ENCODE assay signal across 10 cellular contexts in genomic region chr2:68643874-68644485, GRCh38. TPM values are rescaled to one million over a fixed set of nuclear protein-coding genes. Genes with fewer than 3 reads are reported as not detected.
DNase-seq lines count a peak whose midpoint lies in the region; ATAC-seq and TF ChIP-seq lines count a peak whose summit lies in the region.
"Had no signal": no experiment of that assay in that cellular context is flagged by ENCODE, and none has a peak within 500 bp of the region (broad histone marks: within the 10 kb centered on the region; RNA-seq: fewer than 3 reads in every experiment).

No MANE protein-coding gene starts in this region.

- peak overlapping the region; percentile 81 for H3K4me3 ChIP-seq in H7 (ENCODE audit: insufficient read depth, low read depth, low read length)
- peak overlapping the region; percentile 52 for H3K4me3 ChIP-seq in WI38 (ENCODE audit: low read depth, low read length)
- peak overlapping the region; percentile 26 to 58 for H3K4me3 ChIP-seq in gastroesophageal sphincter
- H3K4me3 ChIP-seq in rectal smooth muscle tissue (ENCODE audit: low read length), result peak overlapping the region; percentile 48

- TF ChIP-seq CTCF in WI38 (IDR thresholded peaks at IDR 0.05; ENCODE audit: low read depth, low read length) (no peak), gastroesophageal sphincter (IDR thresholded peaks at IDR 0.05) (no peak), foreskin keratinocyte (conservative IDR thresholded peaks at IDR 0.05) (no peak)

- H3K27me3 ChIP-seq in H7 (ENCODE audit: control insufficient read depth, insufficient read depth, low read length), result peaks cover 32% of the 10 kb centered on the region
- peaks cover 90% of the 10 kb centered on the region for H3K27me3 ChIP-seq in gastroesophageal sphincter
- H3K27me3 ChIP-seq in rectal smooth muscle tissue (ENCODE audit: control insufficient read depth, insufficient read depth, low read length), result peaks cover 19% of the 10 kb centered on the region
- peaks cover 83% of the 10 kb centered on the region for H3K27me3 ChIP-seq in foreskin keratinocyte

- H3K4me1 ChIP-seq in gastroesophageal sphincter, result peaks cover 0 to 18% (median 11%) of the 10 kb centered on the region in 3 donors
- no peaks in the 10 kb centered on the region for H3K4me1 ChIP-seq in rectal smooth muscle tissue (ENCODE audit: control insufficient read depth, insufficient read depth, low read length)
- H3K4me1 ChIP-seq in foreskin keratinocyte, result no peaks in the 10 kb centered on the region

- H3K36me3 ChIP-seq in H7 (replicated peaks; ENCODE audit: control insufficient read depth, insufficient read depth, low read length) (no peaks in the 10 kb centered on the region), gastroesophageal sphincter (no peaks in the 10 kb centered on the region), rectal smooth muscle tissue (ENCODE audit: control insufficient read depth, insufficient read depth, low read length) (no peaks in the 10 kb centered on the region)

- peaks cover 0 to 8% (median 0%) of the 10 kb centered on the region in 3 donors for H3K9me3 ChIP-seq in gastroesophageal sphincter

- TF ChIP-seq POLR2A in gastroesophageal sphincter (IDR thresholded peaks at IDR 0.05), result no peak

- ATAC-seq in gastroesophageal sphincter, result no peak
- ATAC-seq in foreskin keratinocyte, result no peak
- no peak for ATAC-seq in HG03196 (IDR thresholded peaks at IDR 0.05; ENCODE audit: unreplicated experiment)
- no peak for ATAC-seq in GM21381 (IDR thresholded peaks at IDR 0.05; ENCODE audit: unreplicated experiment)
- ATAC-seq in GM21825 (IDR thresholded peaks at IDR 0.05; ENCODE audit: unreplicated experiment), result no peak

- 18 to 20% methylated on average over 6 to 10 of the region's 17 CpGs for WGBS in gastroesophageal sphincter (ENCODE audit: low coverage in 1 of 2), 2 donors

- H3K27ac ChIP-seq in gastroesophageal sphincter, result no peak overlapping the region
- no peak overlapping the region for H3K27ac ChIP-seq in rectal smooth muscle tissue (ENCODE audit: low read depth, low read length)
- H3K27ac ChIP-seq in foreskin keratinocyte, result no peak overlapping the region

- DNase-seq in H7, result peak; percentile 41
- no peak for DNase-seq in foreskin keratinocyte
- DNase-seq: NCI-H187; stimulated activated CD4-positive, alpha-beta T cell treated with anti-CD3 and anti-CD28 coated beads, Interleukin-4, amount 100 ng/mL, for 24 hours had no signal

- TF ChIP-seq EP300 in gastroesophageal sphincter (IDR thresholded peaks at IDR 0.05), result no peak

- H3K9ac ChIP-seq in rectal smooth muscle tissue (ENCODE audit: low read length), result no peak overlapping the region

RNA-seq across cellular contexts. Expression of gene PROKR1, which starts 0.6 kb away (rescaled TPM):
- total RNA-seq in H7 (2014; rRNA removed; shearing (Covaris generic)), result 2.8 and 3.7 TPM in 2 replicates
- under 1 TPM in 2 of 4 donors, not detected in 2; 0.08 to 0.27 TPM for total RNA-seq in gastroesophageal sphincter
- not detected in 2 replicates for total RNA-seq in foreskin keratinocyte
- polyA plus RNA-seq in foreskin keratinocyte, result not detected in 2 replicates
